In genomic region chr11:368414-369335, GRCh38 we compare ENCODE assay signal across 1 cellular context.
A peak's percentile ranks its signal among the peaks of the same experiment; 100 is the strongest.
TF ChIP-seq lines count a peak whose summit lies in the region.

No MANE protein-coding gene starts in this region.

TF ChIP-seq in H1, 55 proteins besides CTCF, POLR2A, EP300 and RAD21:
- TF ChIP-seq CHD7 (IDR thresholded peaks at IDR 0.05; ENCODE audit: insufficient replicate concordance, low read length), result no peak
- no peak for TF ChIP-seq HDAC6 (IDR thresholded peaks at IDR 0.05; ENCODE audit: low read depth, low read length)
- TF ChIP-seq ATF2 (IDR thresholded peaks at IDR 0.05; ENCODE audit: low read length), result no peak
- no peak for TF ChIP-seq CBX8 (IDR thresholded peaks at IDR 0.05; ENCODE audit: borderline replicate concordance, low read depth, low read length)
- TF ChIP-seq CTBP2 (IDR thresholded peaks at IDR 0.05; ENCODE audit: borderline replicate concordance, insufficient read depth, insufficient read length, low read length), result no peak
- 0 out of 4 replicates have a peak, but pooled peaks of 1 of the 2 experiments have one; percentile 17 for TF ChIP-seq SIN3A (conservative IDR thresholded peaks at IDR 0.05 in 1 of 2, IDR thresholded peaks at IDR 0.05 in 1 of 2; ENCODE audit: low read depth in 1 of 2, low read length in 2 of 2)
- no peak for TF ChIP-seq TBP (IDR thresholded peaks at IDR 0.05; ENCODE audit: low read depth, low read length)
- peak; percentile 32 for TF ChIP-seq ASH2L (IDR thresholded peaks at IDR 0.05; ENCODE audit: low read length)
- TF ChIP-seq MAX (IDR thresholded peaks at IDR 0.05), result peak; percentile 9; the same call in 1 of the 2 replicates
- no peak for TF ChIP-seq JUND (IDR thresholded peaks at IDR 0.05; ENCODE audit: low read length)
- no peak for TF ChIP-seq POLR2AphosphoS5 (IDR thresholded peaks at IDR 0.05; ENCODE audit: low read depth, low read length)
- TF ChIP-seq USF2 (IDR thresholded peaks at IDR 0.05; ENCODE audit: low read length), result no peak
- no peak for TF ChIP-seq BACH1 (IDR thresholded peaks at IDR 0.05; ENCODE audit: low read length)
- no peak for TF ChIP-seq E2F6 (IDR thresholded peaks at IDR 0.05)
- no peak for TF ChIP-seq YY1 (IDR thresholded peaks at IDR 0.05; ENCODE audit: low read depth, low read length)
- no peak for TF ChIP-seq ATF3 (IDR thresholded peaks at IDR 0.05; ENCODE audit: insufficient read depth, low read depth, low read length)
- no peak for TF ChIP-seq GTF2F1 (IDR thresholded peaks at IDR 0.05; ENCODE audit: borderline replicate concordance, low read depth, low read length)
- no peak for TF ChIP-seq TAF7 (optimal IDR thresholded peaks at IDR 0.05; ENCODE audit: borderline replicate concordance, low read depth, low read length)
- TF ChIP-seq SP4 (IDR thresholded peaks at IDR 0.05; ENCODE audit: low read length), result no peak; the same call in 1 of the 2 replicates
